ENCODE assay signal across 2 cellular contexts in the genomic region with DNA sequence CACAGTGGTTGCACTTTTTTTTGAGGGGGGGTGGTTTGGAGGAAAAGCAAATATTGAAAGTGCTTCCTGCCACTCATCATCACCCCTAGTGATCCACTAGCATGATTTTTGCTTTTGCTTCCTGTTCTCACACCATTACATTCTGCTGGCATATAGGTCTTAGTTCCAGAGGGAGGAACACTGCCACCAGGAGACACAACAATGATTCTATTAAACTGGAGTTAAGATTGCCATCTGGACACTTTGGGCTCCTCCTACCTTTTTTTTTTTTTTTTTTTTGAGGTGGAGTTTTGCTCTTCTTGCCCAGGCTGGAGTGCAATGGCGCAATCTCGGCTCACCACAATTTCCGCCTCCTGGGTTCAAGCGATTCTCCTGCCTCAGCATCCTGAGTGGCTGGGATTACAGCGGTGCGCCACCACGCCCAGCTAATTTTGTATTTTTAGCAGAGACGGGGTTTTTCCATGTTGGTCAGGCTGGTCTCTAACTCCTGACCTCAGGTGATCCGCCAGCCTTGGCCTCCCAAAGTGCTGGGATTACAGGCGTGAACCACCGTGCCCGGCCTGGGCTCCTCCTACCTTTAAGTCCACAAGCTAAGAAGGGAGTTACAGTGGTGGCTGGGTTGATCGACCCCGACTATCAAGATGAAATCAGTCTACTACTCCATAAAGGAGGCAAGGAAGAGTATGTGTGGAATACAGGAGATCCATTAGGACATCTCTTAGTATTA. TPM values are rescaled to one million over a fixed set of nuclear protein-coding genes. Genes with fewer than 3 reads are reported as not detected.
"Had no signal": no experiment of that assay in that cellular context is flagged by ENCODE, and none has a peak within 500 bp of the region (broad histone marks: within the 10 kb centered on the region; RNA-seq: fewer than 3 reads in every experiment).

No MANE protein-coding gene starts in this region.

RNA-seq across cellular contexts. Expression of gene TIMP3, which starts 44.3 kb away (rescaled TPM):
- total RNA-seq: activated CD4-positive, alpha-beta T cell treated with anti-CD3 and anti-CD28 coated beads, Interleukin-2, amount 10 ng/mL, durations not matched to agents 24 days and 14 days; activated CD8-positive, alpha-beta T cell treated with anti-CD3 and anti-CD28 coated beads, Interleukin-2, amount 10 ng/mL, durations not matched to agents 7 days and 5 days had no signal
